ENCODE assay signal across 7 cellular contexts in the genomic region with DNA sequence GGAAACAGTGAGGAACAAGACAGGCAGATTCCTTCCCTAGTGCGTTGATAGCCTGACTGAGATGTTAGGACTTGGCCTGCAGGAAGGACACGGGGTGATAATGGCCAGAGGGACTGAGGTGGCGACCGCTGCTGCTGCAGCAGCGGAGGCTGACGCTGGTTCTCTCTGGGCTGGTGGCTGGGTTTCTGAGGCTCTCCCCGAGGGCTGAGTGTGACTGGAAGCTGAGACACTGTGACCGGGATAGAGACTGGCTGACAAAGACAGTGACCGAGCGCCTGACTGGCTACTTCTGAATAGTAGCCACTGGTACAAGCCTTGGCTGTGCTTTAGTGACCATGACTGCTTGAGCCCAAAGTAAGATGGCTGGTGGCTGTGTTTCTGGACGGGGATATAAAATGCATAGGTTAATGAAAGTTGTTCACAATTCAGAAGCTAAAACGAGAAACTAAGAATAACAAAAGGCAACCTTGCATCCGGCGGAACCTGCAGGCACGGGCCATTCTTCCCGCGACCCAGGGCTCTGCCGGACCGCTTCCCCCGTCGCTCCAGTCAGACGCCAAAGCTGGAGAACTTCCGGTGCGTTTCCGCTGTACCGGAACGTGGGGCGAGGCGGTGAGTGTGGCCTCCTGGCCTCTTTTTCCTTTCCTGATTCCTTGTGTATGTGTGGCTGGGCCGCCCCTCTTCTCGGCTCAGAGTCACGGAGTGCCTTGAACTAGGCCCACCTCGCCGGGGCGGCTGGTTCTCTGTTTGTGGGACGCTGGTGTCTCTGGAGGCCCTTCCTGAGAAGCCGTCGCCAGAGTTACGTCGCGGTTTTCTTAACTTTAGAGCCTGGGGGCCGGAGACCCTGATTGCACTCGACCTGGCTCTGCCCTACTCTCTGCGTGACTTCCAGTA. TPM values are rescaled to one million over a fixed set of nuclear protein-coding genes. Genes with fewer than 3 reads are reported as not detected.
DNase-seq lines count a peak whose midpoint lies in the region; ATAC-seq lines count a peak whose summit lies in the region.

Gene AAR2, plus strand, starts transcription at position 587 of the 894 bp plus-strand sequence. CDS start 3,391 bp downstream, outside the sequence.

- peaks cover 8% of the 10 kb centered on the region for H3K4me1 ChIP-seq in mesenchymal stem cell (ENCODE audit: control insufficient read depth, insufficient read depth, low read depth, low read length)

- H2BK5ac ChIP-seq in mesenchymal stem cell (ENCODE audit: low read depth, low read length, poor library complexity, severe bottlenecking), result peak within 1 kb of the TSS; percentile 53

- H3K14ac ChIP-seq in mesenchymal stem cell (ENCODE audit: low read length in 2 of 2), result no peak within 1 kb of the TSS

- 19% methylated on average over 43 of the region's 44 CpGs for WGBS in mesenchymal stem cell

- H2AK5ac ChIP-seq in mesenchymal stem cell (ENCODE audit: low read length, severe bottlenecking), result peak within 1 kb of the TSS; percentile 41

- peak within 1 kb of the TSS; percentile 100 for H3K9ac ChIP-seq in mesenchymal stem cell (ENCODE audit: low read length)

- peak within 1 kb of the TSS; percentile 71 for H3K4me2 ChIP-seq in mesenchymal stem cell (ENCODE audit: low read length, poor library complexity, severe bottlenecking)

- peaks cover 24 to 31% of the 10 kb centered on the region in 2 donors for H3K4me1 Mint-ChIP-seq in effector memory CD8-positive, alpha-beta T cell (ENCODE audit: low read depth in 2 of 2)

- peaks cover 16% of the 10 kb centered on the region for H3K79me1 ChIP-seq in mesenchymal stem cell (replicated peaks; ENCODE audit: low read length, poor library complexity, severe bottlenecking)

- no peaks in the 10 kb centered on the region for H3K9me3 Mint-ChIP-seq in effector memory CD8-positive, alpha-beta T cell

- peak; percentile 60 for ATAC-seq in GM18511 (IDR thresholded peaks at IDR 0.05; ENCODE audit: unreplicated experiment)
- ATAC-seq in effector memory CD8-positive, alpha-beta T cell (replicated peaks), result peak; percentile 96

- H3K9me3 ChIP-seq in mesenchymal stem cell (ENCODE audit: control insufficient read depth, low read length), result no peaks in the 10 kb centered on the region

- peak within 1 kb of the TSS; percentile 46 for H3K27ac ChIP-seq in mesenchymal stem cell (ENCODE audit: low read length, poor library complexity, severe bottlenecking)

- no peak within 1 kb of the TSS for H2BK12ac ChIP-seq in mesenchymal stem cell (ENCODE audit: low read length in 2 of 2)

- peaks cover 13 to 24% of the 10 kb centered on the region in 2 experiments for H3K36me3 ChIP-seq in mesenchymal stem cell (ENCODE audit: control insufficient read depth in 1 of 2, insufficient read depth in 2 of 2, low read depth in 1 of 2, low read length in 2 of 2)

- H2BK15ac ChIP-seq in mesenchymal stem cell (ENCODE audit: low read depth, poor library complexity, severe bottlenecking), result peak within 1 kb of the TSS; percentile 90

- peak within 1 kb of the TSS; percentile 100 for H4K8ac ChIP-seq in mesenchymal stem cell (ENCODE audit: low read length)

- H3K4me3 ChIP-seq in mesenchymal stem cell (ENCODE audit: insufficient read depth in 1 of 2, low read depth in 1 of 2, low read length in 2 of 2), result peak within 1 kb of the TSS; percentile 86 to 100

- no peaks in the 10 kb centered on the region for H3K27me3 ChIP-seq in mesenchymal stem cell (ENCODE audit: control insufficient read depth in 1 of 2, insufficient read depth in 1 of 2, low read length in 2 of 2)

- peak within 1 kb of the TSS; percentile 87 to 97 for H3K27ac Mint-ChIP-seq in effector memory CD8-positive, alpha-beta T cell

- H3K27me3 Mint-ChIP-seq in effector memory CD8-positive, alpha-beta T cell, result peaks cover 0 to 4% of the 10 kb centered on the region in 2 donors

- DNase-seq in HS-27A (ENCODE audit: low read depth) (peak; percentile 52), NOMO-1 treated with dmso at 0.1 percent for 144 hours (lab: John Stamatoyannopoulos, UW; ENCODE audit: unreplicated experiment) (peak; percentile 81), mesenchymal stem cell (peak; percentile 81)
- DNase-seq in activated CD8-positive, alpha-beta memory T cell treated with anti-CD3 and anti-CD28 coated beads for 4 hours (ENCODE audit: low read depth in 2 of 2), result peak; percentile 47 to 50
- peak; percentile 65 to 76 (median 70) for DNase-seq in effector memory CD8-positive, alpha-beta T cell
- peak; percentile 51 for DNase-seq in stimulated activated CD8-positive, alpha-beta memory T cell treated with anti-CD3 and anti-CD28 coated beads, Interleukin-12 subunit alpha, Interleukin-12 subunit beta, amount 100 ng/mL, for 1 hour (ENCODE audit: low read depth)

- H2BK120ac ChIP-seq in mesenchymal stem cell (ENCODE audit: low read depth, low read length), result peak within 1 kb of the TSS; percentile 35

- peak within 1 kb of the TSS in 1 of 2 experiments; percentile 64 for H3K23ac ChIP-seq in mesenchymal stem cell (ENCODE audit: low read length in 2 of 2)

- H3K4ac ChIP-seq in mesenchymal stem cell (ENCODE audit: low read depth in 1 of 2, low read length in 2 of 2), result peak within 1 kb of the TSS; percentile 92 to 95

- peak within 1 kb of the TSS; percentile 91 for H2AFZ ChIP-seq in mesenchymal stem cell (ENCODE audit: low read depth, low read length)

- peaks cover 16% of the 10 kb centered on the region for H3K36me3 Mint-ChIP-seq in effector memory CD8-positive, alpha-beta T cell (ENCODE audit: insufficient read depth)

- peak within 1 kb of the TSS; percentile 92 to 94 for H3K4me3 Mint-ChIP-seq in effector memory CD8-positive, alpha-beta T cell

- peak within 1 kb of the TSS; percentile 97 for H4K91ac ChIP-seq in mesenchymal stem cell (ENCODE audit: low read length)

- H3K18ac ChIP-seq in mesenchymal stem cell (ENCODE audit: low read depth in 1 of 2, low read length in 2 of 2), result peak within 1 kb of the TSS; percentile 70 to 84

RNA-seq across cellular contexts. Expression of gene AAR2, which starts in this region (rescaled TPM):
- 21.0 TPM for polyA plus RNA-seq in mesenchymal stem cell (2013, experiment 1 of 2)
- polyA plus RNA-seq in mesenchymal stem cell (2013, experiment 2 of 2), result 20.5 TPM

Comparison
In these comparisons a context has a peak if more than half of its experiments do, and no peak if none do; other contexts are left out.
1. Peak in every context shown above with its lines: DNase-seq, ATAC-seq, H3K4me3 ChIP-seq and H3K27ac ChIP-seq.